Comparison of ENCODE assay signal across 1 cellular context in genomic region chr16:57372372-57373116, GRCh38.
TF ChIP-seq lines count a peak whose summit lies in the region.

TSS of gene CX3CL1 (plus strand) at chr16:57372490. CDS start at chr16:57372569, 79 bp downstream.

TF ChIP-seq in HepG2, 621 proteins besides CTCF, POLR2A, EP300 and RAD21 (continued from another document and continues in another):
- no peak for TF ChIP-seq GLMP (CRISPR knock-in tag; IDR thresholded peaks at IDR 0.05; ENCODE audit: borderline replicate concordance)
- TF ChIP-seq XBP1 (CRISPR knock-in tag; IDR thresholded peaks at IDR 0.05) = peak; percentile 78; the same call in 1 of the 2 replicates
- TF ChIP-seq GABPB1 (CRISPR knock-in tag; IDR thresholded peaks at IDR 0.05) = peak; percentile 58
- peak; percentile 79; the same call in 1 of the 2 replicates for TF ChIP-seq GFI1 (CRISPR knock-in tag; IDR thresholded peaks at IDR 0.05; ENCODE audit: borderline replicate concordance)
- TF ChIP-seq ATM (IDR thresholded peaks at IDR 0.05; ENCODE audit: borderline replicate concordance) = no peak
- TF ChIP-seq ETV5 (CRISPR knock-in tag; IDR thresholded peaks at IDR 0.05; ENCODE audit: borderline replicate concordance) = peak; percentile 75
- no peak; the same call in 1 of the 2 replicates for TF ChIP-seq HOXA5 (CRISPR knock-in tag; IDR thresholded peaks at IDR 0.05)
- peak; percentile 45 for TF ChIP-seq YY1 (IDR thresholded peaks at IDR 0.05; ENCODE audit: insufficient read depth, insufficient replicate concordance, low read depth, low read length)
- no peak for TF ChIP-seq ZNF7 (CRISPR knock-in tag; IDR thresholded peaks at IDR 0.05)
- peak; percentile 82; the same call in 1 of the 2 replicates for TF ChIP-seq ELF3 (CRISPR knock-in tag; IDR thresholded peaks at IDR 0.05)
- TF ChIP-seq ATF7-NPFF (CRISPR knock-in tag; IDR thresholded peaks at IDR 0.05; ENCODE audit: low read depth) = no peak
- peak; percentile 84 for TF ChIP-seq ZSCAN25 (CRISPR knock-in tag; IDR thresholded peaks at IDR 0.05)
- peak; percentile 96 for TF ChIP-seq CBFB (CRISPR knock-in tag; IDR thresholded peaks at IDR 0.05)
- TF ChIP-seq GPN1 (CRISPR knock-in tag; IDR thresholded peaks at IDR 0.05; ENCODE audit: borderline replicate concordance) = 0 out of 2 replicates have a peak, but pooled peaks have one; percentile 74
- peak; percentile 81 for TF ChIP-seq ZFP36L1 (CRISPR knock-in tag; IDR thresholded peaks at IDR 0.05)
- TF ChIP-seq TERF1 (CRISPR knock-in tag; IDR thresholded peaks at IDR 0.05) = no peak
- peak; percentile 36; the same call in 1 of the 2 replicates for TF ChIP-seq SIN3A (IDR thresholded peaks at IDR 0.05; ENCODE audit: borderline replicate concordance, low read depth, low read length)
- peak in 1 of 2 experiments; percentile 55; a peak in 1 of 4 replicates for TF ChIP-seq REST (IDR thresholded peaks at IDR 0.05; ENCODE audit: borderline replicate concordance in 1 of 2, low read depth in 1 of 2, low read length in 2 of 2)
- no peak for TF ChIP-seq RBAK (CRISPR knock-in tag; IDR thresholded peaks at IDR 0.05)
- TF ChIP-seq ZBTB25 (CRISPR knock-in tag; IDR thresholded peaks at IDR 0.05) = peak; percentile 32; the same call in 1 of the 2 replicates
- TF ChIP-seq ZNF501 (CRISPR knock-in tag; IDR thresholded peaks at IDR 0.05) = peak; percentile 99
- TF ChIP-seq SYNCRIP (IDR thresholded peaks at IDR 0.05; ENCODE audit: insufficient read depth, low read depth, low read length) = no peak
- no peak for TF ChIP-seq ZNF496 (CRISPR knock-in tag; IDR thresholded peaks at IDR 0.05; ENCODE audit: insufficient replicate concordance)
- no peak for TF ChIP-seq ARID3A (IDR thresholded peaks at IDR 0.05; ENCODE audit: low read depth, low read length)
- no peak for TF ChIP-seq TCF12 (IDR thresholded peaks at IDR 0.05)
- peak; percentile 66 for TF ChIP-seq TCF12 (CRISPR knock-in tag; IDR thresholded peaks at IDR 0.05)
- peak; percentile 70; the same call in 1 of the 2 replicates for TF ChIP-seq MLXIP (CRISPR knock-in tag; IDR thresholded peaks at IDR 0.05; ENCODE audit: borderline replicate concordance)
- peak; percentile 80; the same call in 1 of the 2 replicates for TF ChIP-seq MYPOP (CRISPR knock-in tag; IDR thresholded peaks at IDR 0.05)
- no peak for TF ChIP-seq ZNF776 (CRISPR knock-in tag; IDR thresholded peaks at IDR 0.05)
- 0 out of 2 replicates have a peak, but pooled peaks have one; percentile 92 for TF ChIP-seq CENPBD1 (CRISPR knock-in tag; IDR thresholded peaks at IDR 0.05; ENCODE audit: borderline replicate concordance, low read depth)
- TF ChIP-seq ZBTB38 (CRISPR knock-in tag; IDR thresholded peaks at IDR 0.05) = no peak
- peak; percentile 17 for TF ChIP-seq PRPF4 (IDR thresholded peaks at IDR 0.05; ENCODE audit: low read depth, low read length, poor library complexity, severe bottlenecking)
- TF ChIP-seq DNMT3B (CRISPR knock-in tag; conservative IDR thresholded peaks at IDR 0.05) = peak; percentile 93; the same call in 1 of the 2 replicates
- TF ChIP-seq ZIK1 (CRISPR knock-in tag; IDR thresholded peaks at IDR 0.05; ENCODE audit: borderline replicate concordance, low read depth) = no peak
- peak; percentile 96 for TF ChIP-seq ZNF747 (CRISPR knock-in tag; IDR thresholded peaks at IDR 0.05; ENCODE audit: borderline replicate concordance)
- no peak for TF ChIP-seq TRIM24 (CRISPR knock-in tag; IDR thresholded peaks at IDR 0.05)
- no peak for TF ChIP-seq ZNF382 (CRISPR knock-in tag; IDR thresholded peaks at IDR 0.05; ENCODE audit: borderline replicate concordance)
- TF ChIP-seq IKZF4 (CRISPR knock-in tag; IDR thresholded peaks at IDR 0.05; ENCODE audit: borderline replicate concordance, low read depth, not compliant biosample characterization) = peak; percentile 32
- TF ChIP-seq ZBTB46 (CRISPR knock-in tag; IDR thresholded peaks at IDR 0.05; ENCODE audit: borderline replicate concordance) = peak; percentile 94; the same call in 1 of the 2 replicates
- TF ChIP-seq ATF3 (CRISPR knock-in tag; IDR thresholded peaks at IDR 0.05) = peak; percentile 68
- TF ChIP-seq THAP8 (CRISPR knock-in tag; IDR thresholded peaks at IDR 0.05; ENCODE audit: borderline replicate concordance) = peak; percentile 87; the same call in 1 of the 2 replicates
- TF ChIP-seq PBX3 (CRISPR knock-in tag; IDR thresholded peaks at IDR 0.05; ENCODE audit: borderline replicate concordance) = 0 out of 2 replicates have a peak, but pooled peaks have one; percentile 29
- peak; percentile 42; the same call in 1 of the 2 replicates for TF ChIP-seq JDP2 (CRISPR knock-in tag; IDR thresholded peaks at IDR 0.05; ENCODE audit: borderline replicate concordance)
- no peak for TF ChIP-seq MAFG (CRISPR knock-in tag; IDR thresholded peaks at IDR 0.05)
- peak; percentile 80; the same call in 1 of the 2 replicates for TF ChIP-seq ZNF552 (CRISPR knock-in tag; IDR thresholded peaks at IDR 0.05; ENCODE audit: borderline replicate concordance)
- TF ChIP-seq SIN3B (IDR thresholded peaks at IDR 0.05; ENCODE audit: low read length) = no peak
